ENCODE assay signal across 1 cellular context in genomic region chr6:41256383-41256782, GRCh38.
TF ChIP-seq lines count a peak whose summit lies in the region.

No MANE protein-coding gene starts in this region.

TF ChIP-seq in GM12878, 131 proteins besides CTCF, POLR2A, EP300 and RAD21 (continued from another document):
- no peak for TF ChIP-seq CUX1 (IDR thresholded peaks at IDR 0.05; ENCODE audit: insufficient replicate concordance, low read depth, low read length)
- no peak for TF ChIP-seq NFYA (IDR thresholded peaks at IDR 0.05; ENCODE audit: borderline replicate concordance, low read depth, low read length)
- TF ChIP-seq MEF2B (IDR thresholded peaks at IDR 0.05; ENCODE audit: partially characterized antibody, poor library complexity, severe bottlenecking): peak; percentile 50
- 0 out of 2 replicates have a peak, but pooled peaks have one; percentile 35 for TF ChIP-seq TCF12 (IDR thresholded peaks at IDR 0.05; ENCODE audit: low read depth, low read length)
- peak; percentile 78 for TF ChIP-seq MEF2A (IDR thresholded peaks at IDR 0.05; ENCODE audit: insufficient read depth, low read depth, low read length)
